ENCODE assay signal across 8 cellular contexts in the genomic region with DNA sequence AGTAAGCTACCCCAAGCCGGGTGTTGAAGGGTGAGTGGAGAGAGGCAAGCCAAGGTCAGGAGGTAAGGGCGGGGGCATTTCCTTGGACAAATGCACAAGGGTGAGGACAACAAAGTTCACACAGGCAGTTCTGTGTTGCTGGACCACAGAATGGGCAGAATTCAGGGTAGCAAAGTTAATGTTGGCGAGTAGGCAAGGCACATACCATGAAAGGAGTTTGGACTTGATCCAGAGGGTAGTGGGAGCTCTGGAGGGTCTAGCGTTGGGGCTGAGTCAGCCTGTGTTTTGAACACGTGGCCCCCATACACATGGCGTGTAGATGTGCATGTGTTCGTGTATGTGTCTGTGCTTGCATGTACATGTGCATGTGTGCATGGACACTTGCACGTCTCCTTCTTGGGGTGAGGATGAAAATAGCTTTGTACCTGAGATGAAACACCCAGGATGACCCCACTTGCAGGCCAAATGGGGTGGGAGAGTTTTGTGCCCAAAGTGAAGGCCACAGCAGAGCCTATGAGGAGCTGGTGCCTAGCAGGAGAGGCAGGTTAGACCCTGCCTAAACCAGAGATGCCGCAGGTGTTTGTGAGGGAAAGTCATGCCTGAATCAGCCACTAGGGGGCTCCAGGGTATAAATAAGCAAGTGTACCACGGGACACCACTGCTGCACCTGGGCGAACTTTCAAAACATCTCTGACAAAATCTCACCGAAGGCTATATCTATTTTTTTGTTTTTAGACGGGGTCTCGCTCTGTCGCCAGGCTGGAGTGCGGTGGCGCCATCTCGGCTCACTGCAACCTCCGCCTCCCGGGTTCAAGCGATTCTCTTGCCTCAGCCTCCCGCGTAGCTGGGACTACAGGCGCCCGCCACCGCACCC. TPM values are rescaled to one million over a fixed set of nuclear protein-coding genes. Genes with fewer than 3 reads are reported as not detected.
A peak's percentile ranks its signal among the peaks of the same experiment; 100 is the strongest.
DNase-seq lines count a peak whose midpoint lies in the region; ATAC-seq lines count a peak whose summit lies in the region.

No MANE protein-coding gene starts in this region.

- peak; percentile 66 for DNase-seq in EL
- peak; percentile 88 for DNase-seq in NCI-H526 treated with DMSO at 0.1 percent for 48 hours (lab: John Stamatoyannopoulos, UW)
- peak; percentile 66 to 85 for DNase-seq in activated CD4-positive, alpha-beta T cell treated with anti-CD3 and anti-CD28 coated beads, Interleukin-2, amount 50 U/mL, for 24 hours (ENCODE audit: low read depth in 1 of 2, low spot score in 1 of 2)
- DNase-seq in dedifferentiated amniotic fluid mesenchymal stem cell (ENCODE audit: extremely low spot score) = peak; percentile 33
- DNase-seq in lung microvascular endothelial cell (ENCODE audit: low read depth in 2 of 2) = peak; percentile 73 to 83
- DNase-seq in stimulated activated CD8-positive, alpha-beta memory T cell treated with anti-CD3 and anti-CD28 coated beads, Interleukin-15, amount 100 ng/mL, for 48 hours (ENCODE audit: low read depth in 2 of 2) = peak; percentile 58 to 65

- peak; percentile 48 for ATAC-seq in HG03159 (IDR thresholded peaks at IDR 0.05; ENCODE audit: unreplicated experiment)
- no peak for ATAC-seq in HG02623 (IDR thresholded peaks at IDR 0.05; ENCODE audit: unreplicated experiment)

RNA-seq across cellular contexts. Expression of gene SLC27A3, which starts 21.8 kb away (rescaled TPM):
- 16.3 and 35.3 TPM in 2 replicates for total RNA-seq in lung microvascular endothelial cell

Comparison
In these comparisons a context has a peak if more than half of its experiments do, and no peak if none do; other contexts are left out.
1. DNase-seq: peak in every context shown above with its lines; median percentile 88 in NCI-H526 treated with DMSO at 0.1 percent for 48 hours; 78 in lung microvascular endothelial cell; 76 in activated CD4-positive, alpha-beta T cell treated with anti-CD3 and anti-CD28 coated beads, Interleukin-2, amount 50 U/mL, for 24 hours; 66 in EL; 62 in stimulated activated CD8-positive, alpha-beta memory T cell treated with anti-CD3 and anti-CD28 coated beads, Interleukin-15, amount 100 ng/mL, for 48 hours; 33 in dedifferentiated amniotic fluid mesenchymal stem cell.